In genomic region chr1:213015099-213016050, GRCh38 we compare ENCODE assay signal across 8 cellular contexts. TPM values are rescaled to one million over a fixed set of nuclear protein-coding genes. Genes with fewer than 3 reads are reported as not detected.
A peak's percentile ranks its signal among the peaks of the same experiment; 100 is the strongest.
DNase-seq lines count a peak whose midpoint lies in the region; ATAC-seq, FAIRE-seq and TF ChIP-seq lines count a peak whose summit lies in the region.

ANGEL2 (minus strand) TSS chr1:213015867; CDS start chr1:213015671, 196 bp downstream.

- peak; percentile 98 for FAIRE-seq in GM18507 (lab: Jason Lieb, UNC)

- H3K27me3 ChIP-seq in rectal smooth muscle tissue (ENCODE audit: control insufficient read depth, insufficient read depth, low read length) (no peaks in the 10 kb centered on the region), aorta (ENCODE audit: control insufficient read depth in 1 of 2, insufficient read depth in 2 of 2, low read length in 1 of 2) (no peaks in the 10 kb centered on the region)

- H3K4me1 ChIP-seq in rectal smooth muscle tissue (ENCODE audit: control insufficient read depth, insufficient read depth, low read length) (peaks cover 8% of the 10 kb centered on the region), aorta (ENCODE audit: control insufficient read depth in 1 of 2, insufficient read depth in 2 of 2, low read length in 2 of 2) (peaks cover 0 to 2% of the 10 kb centered on the region in 2 donors)

- H3K4me3 ChIP-seq in astrocyte of the cerebellum (ENCODE audit: low read depth, low read length): peak within 1 kb of the TSS; percentile 73
- peak within 1 kb of the TSS; percentile 98 for H3K4me3 ChIP-seq in rectal smooth muscle tissue (ENCODE audit: low read length)
- peak within 1 kb of the TSS; percentile 58 to 74 for H3K4me3 ChIP-seq in aorta (ENCODE audit: low read length in 2 of 2)

- no peak for TF ChIP-seq CTCF in astrocyte of the cerebellum (IDR thresholded peaks at IDR 0.05; ENCODE audit: low read depth, low read length, missing control alignments)

- H3K36me3 ChIP-seq in rectal smooth muscle tissue (ENCODE audit: control insufficient read depth, insufficient read depth, low read length) (peaks cover 4% of the 10 kb centered on the region), aorta (ENCODE audit: control insufficient read depth in 1 of 2, insufficient read depth in 2 of 2, low read length in 1 of 2) (no peaks in the 10 kb centered on the region)

- ATAC-seq in HG02981 (IDR thresholded peaks at IDR 0.05; ENCODE audit: unreplicated experiment): peak; percentile 95
- peak; percentile 99 for ATAC-seq in aorta (ENCODE audit: low FRiP score)

- H3K27ac ChIP-seq in rectal smooth muscle tissue (ENCODE audit: low read depth, low read length): peak within 1 kb of the TSS; percentile 91
- H3K27ac ChIP-seq in aorta (ENCODE audit: low read depth in 1 of 2, low read length in 2 of 2): peak within 1 kb of the TSS in 1 of 2 donors; percentile 74

- intact Hi-C loops in aorta (cut with DNase I): loop anchor here in 1 of 2 donors (5.0 kb wide), 1 partner anchor 37 kb away; the partner anchor contains the start of gene RPS6KC1

- 0 to 1% methylated on average over 52 to 66 of the region's 66 CpGs for WGBS in aorta, 2 donors

- in situ Hi-C loops in astrocyte of the cerebellum (cut with HindIII; ENCODE audit: low sequenced_read_pairs): no loop called here

- H3K9me3 ChIP-seq in aorta (ENCODE audit: control insufficient read depth, low read length): no peaks in the 10 kb centered on the region

- peak within 1 kb of the TSS; percentile 83 for H3K9ac ChIP-seq in rectal smooth muscle tissue (ENCODE audit: low read length)

- DNase-seq in GM18507 (ENCODE audit: extremely low spot score, insufficient read length, low read depth) (peak; percentile 93), NCI-H2029 treated with DMSO at 0.1 percent for 48 hours (lab: John Stamatoyannopoulos, UW) (peak; percentile 79), T-helper 9 cell (peak; percentile 89), astrocyte of the cerebellum (ENCODE audit: low read depth) (peak; percentile 96), hepatic stellate cell (ENCODE audit: low spot score) (peak; percentile 94), aorta (peak; percentile 98)

RNA-seq across cellular contexts. Expression of gene ANGEL2, which starts in this region (rescaled TPM):
- total RNA-seq in aorta: 10 to 100 TPM; 33.5 to 40.4 TPM
- 10 to 100 TPM; 10.6 to 24.7 TPM for polyA plus RNA-seq in aorta
